ENCODE assay signal across 20 cellular contexts in genomic region chr15:26766262-26766661, GRCh38. TPM values are rescaled to one million over a fixed set of nuclear protein-coding genes. Genes with fewer than 3 reads are reported as not detected.
"Had no signal": no experiment of that assay in that cellular context is flagged by ENCODE, and none has a peak within 500 bp of the region (broad histone marks: within the 10 kb centered on the region; RNA-seq: fewer than 3 reads in every experiment).

No MANE protein-coding gene starts in this region.

- H3K9me3 ChIP-seq: heart left ventricle, ovary had no signal

- H3K4me1 Mint-ChIP-seq: naive thymus-derived CD8-positive, alpha-beta T cell had no signal

- H3K4me3 ChIP-seq: heart left ventricle, mucosa of descending colon, ovary had no signal

- H3K36me3 Mint-ChIP-seq: type B pancreatic cell had no signal

- H3K4me3 Mint-ChIP-seq: dendritic cell treated with granulocyte-macrophage colony-stimulating factor and Interleukin-4, amounts not matched to agents 40 ng/mL and 50 ng/mL, for 4 days; effector memory CD8-positive, alpha-beta T cell; naive thymus-derived CD8-positive, alpha-beta T cell; neural crest cell; type B pancreatic cell had no signal

- H3K27ac Mint-ChIP-seq: dendritic cell treated with granulocyte-macrophage colony-stimulating factor and Interleukin-4, amounts not matched to agents 40 ng/mL and 50 ng/mL, for 4 days; effector memory CD8-positive, alpha-beta T cell; naive thymus-derived CD8-positive, alpha-beta T cell; type B pancreatic cell had no signal

- H3K27ac ChIP-seq: heart left ventricle, ovary had no signal

- H3K27me3 ChIP-seq: ovary had no signal

- FAIRE-seq: colon, endothelial cell of umbilical vein, small intestine, urothelium cell line had no signal

- H3K36me3 ChIP-seq: heart left ventricle, ovary had no signal

- H3K9me3 Mint-ChIP-seq: dendritic cell treated with granulocyte-macrophage colony-stimulating factor and Interleukin-4, amounts not matched to agents 40 ng/mL and 50 ng/mL, for 4 days; neural crest cell; type B pancreatic cell had no signal

- DNase-seq: cerebellar nuclear complex; effector memory CD8-positive, alpha-beta T cell; foreskin melanocyte; heart left ventricle; hypothalamus; kidney glomerular epithelial cell; mucosa of descending colon; naive thymus-derived CD8-positive, alpha-beta T cell; nucleus accumbens; ovary; right cardiac atrium; small intestine; stimulated activated CD4-positive, alpha-beta T cell treated with anti-CD3 and anti-CD28 coated beads, Interleukin-12 subunit alpha, Interleukin-12 subunit beta, amount 100 ng/mL, for 4 hours; stimulated activated naive CD4-positive, alpha-beta T cell treated with Interleukin-2 at 50 U/mL for 16 hours had no signal

- ATAC-seq: effector memory CD8-positive, alpha-beta T cell; heart left ventricle; mucosa of descending colon; naive thymus-derived CD8-positive, alpha-beta T cell; right cardiac atrium had no signal

RNA-seq across cellular contexts. Expression of gene GABRB3, which starts 6.6 kb away (rescaled TPM):
- total RNA-seq: endothelial cell of umbilical vein; naive thymus-derived CD8-positive, alpha-beta T cell had no signal
